In the genomic region with DNA sequence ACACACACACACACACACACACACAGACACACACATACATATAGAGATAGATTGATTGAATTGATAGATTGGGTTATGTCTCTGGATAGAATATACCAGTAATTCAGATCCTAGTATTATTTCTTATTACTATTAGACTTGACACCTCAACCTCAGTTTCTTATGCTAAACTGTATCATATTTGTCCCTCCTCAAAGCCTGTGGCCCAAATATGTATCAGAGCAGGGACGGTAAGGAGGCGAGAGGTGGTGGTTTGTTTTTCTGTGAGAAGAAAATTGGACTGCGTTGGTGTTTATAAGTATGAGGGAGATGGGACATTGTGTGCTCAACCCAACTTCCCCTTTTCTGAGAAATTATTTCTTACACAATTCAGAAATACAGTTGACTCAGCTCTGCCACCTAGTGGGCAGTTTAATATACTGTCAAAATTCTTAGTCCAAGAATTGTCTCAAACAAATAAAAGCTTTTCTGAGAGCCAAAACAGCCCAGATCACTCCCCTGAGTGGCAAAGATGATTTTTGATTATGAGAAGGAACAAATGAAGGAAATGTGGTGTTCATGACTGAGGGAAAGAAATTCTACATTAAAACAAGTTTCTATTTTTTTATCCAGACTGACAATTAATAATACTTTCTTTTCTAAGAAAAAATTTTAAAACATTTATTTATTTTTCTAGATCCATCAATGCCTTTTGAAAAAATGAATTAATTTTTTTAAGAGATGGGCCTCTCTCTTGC, we compare ENCODE assay signal across 8 cellular contexts. TPM values are rescaled to one million over a fixed set of nuclear protein-coding genes. Genes with fewer than 3 reads are reported as not detected.
DNase-seq lines count a peak whose midpoint lies in the region; ATAC-seq and TF ChIP-seq lines count a peak whose summit lies in the region.

No MANE protein-coding gene starts in this region.

- H3K9me3 Mint-ChIP-seq in T-helper 1 cell treated with Interleukin-12 subunit alpha and Interleukin-12 subunit beta and Interleukin-4 antibody, amounts not matched to agents 30 μg/mL and 1 μg/mL, for 36 hours = no peaks in the 10 kb centered on the region

- H3K36me3 Mint-ChIP-seq in T-helper 1 cell treated with Interleukin-12 subunit alpha and Interleukin-12 subunit beta and Interleukin-4 antibody, amounts not matched to agents 30 μg/mL and 1 μg/mL, for 36 hours (ENCODE audit: low read depth) = peaks cover 2% of the 10 kb centered on the region

- H3K27ac Mint-ChIP-seq in T-helper 1 cell treated with Interleukin-12 subunit alpha and Interleukin-12 subunit beta and Interleukin-4 antibody, amounts not matched to agents 30 μg/mL and 1 μg/mL, for 36 hours = peak overlapping the region; percentile 85

- TF ChIP-seq CTCF in BE2C (IDR thresholded peaks at IDR 0.05; ENCODE audit: low read depth, low read length) (peak; percentile 71), hepatocyte (IDR thresholded peaks at IDR 0.05; ENCODE audit: poor library complexity) (peak; percentile 75)

- H3K4me3 Mint-ChIP-seq in T-helper 1 cell treated with Interleukin-12 subunit alpha and Interleukin-12 subunit beta and Interleukin-4 antibody, amounts not matched to agents 30 μg/mL and 1 μg/mL, for 36 hours = peak overlapping the region; percentile 69

- no peaks in the 10 kb centered on the region for H4K20me1 ChIP-seq in hepatocyte (ENCODE audit: insufficient read depth, poor library complexity, severe bottlenecking)

- H3K27me3 Mint-ChIP-seq in T-helper 1 cell treated with Interleukin-12 subunit alpha and Interleukin-12 subunit beta and Interleukin-4 antibody, amounts not matched to agents 30 μg/mL and 1 μg/mL, for 36 hours (ENCODE audit: low read depth) = no peaks in the 10 kb centered on the region

- peak overlapping the region; percentile 71 for H3K9ac ChIP-seq in skeletal muscle satellite cell (ENCODE audit: low read depth, low read length)

- ATAC-seq in GM21526 (IDR thresholded peaks at IDR 0.05; ENCODE audit: low FRiP score, unreplicated experiment) (peak; percentile 56), GM19455 (IDR thresholded peaks at IDR 0.05; ENCODE audit: unreplicated experiment) (no peak)

- H3K9me3 ChIP-seq in BE2C (no peaks in the 10 kb centered on the region), hepatocyte (ENCODE audit: low read depth) (no peaks in the 10 kb centered on the region), skeletal muscle satellite cell (replicated peaks; ENCODE audit: low read length) (no peaks in the 10 kb centered on the region)

- peaks cover 4% of the 10 kb centered on the region for H3K4me1 ChIP-seq in BE2C
- H3K4me1 ChIP-seq in hepatocyte (ENCODE audit: insufficient read depth) = no peaks in the 10 kb centered on the region
- peaks cover 9% of the 10 kb centered on the region for H3K4me1 ChIP-seq in skeletal muscle satellite cell (ENCODE audit: control insufficient read depth, insufficient read depth, low read length)

- H3K27ac ChIP-seq in hepatocyte = no peak overlapping the region

- H3K36me3 ChIP-seq in BE2C = no peaks in the 10 kb centered on the region
- no peaks in the 10 kb centered on the region for H3K36me3 ChIP-seq in hepatocyte (replicated peaks; ENCODE audit: insufficient read depth, low read depth)
- H3K36me3 ChIP-seq in skeletal muscle satellite cell (ENCODE audit: insufficient read depth, low read length) = no peaks in the 10 kb centered on the region

- DNase-seq in BE2C (peak; percentile 68), NCI-H1694 (lab: John Stamatoyannopoulos, UW) (peak; percentile 88), astrocyte of the hippocampus (ENCODE audit: low read depth, low spot score) (peak; percentile 85), hepatocyte (ENCODE audit: low spot score) (peak; percentile 89)

- no peak overlapping the region for H2AFZ ChIP-seq in hepatocyte

- H3K4me1 Mint-ChIP-seq in T-helper 1 cell treated with Interleukin-12 subunit alpha and Interleukin-12 subunit beta and Interleukin-4 antibody, amounts not matched to agents 30 μg/mL and 1 μg/mL, for 36 hours (ENCODE audit: low read depth) = peaks cover 32% of the 10 kb centered on the region

- H3K4me3 ChIP-seq in BE2C (ENCODE audit: low read depth, low read length) = no peak overlapping the region
- no peak overlapping the region for H3K4me3 ChIP-seq in hepatocyte
- no peak overlapping the region for H3K4me3 ChIP-seq in skeletal muscle satellite cell (ENCODE audit: low read length)

- no peaks in the 10 kb centered on the region for H3K79me2 ChIP-seq in hepatocyte

- WGBS in hepatocyte (ENCODE audit: low lambda C conversion rate, missing lambda C conversion rate) = 0% methylated on average over 3 of the region's 3 CpGs

- H3K4me2 ChIP-seq in hepatocyte = peak overlapping the region; percentile 47
- H3K4me2 ChIP-seq in skeletal muscle satellite cell (ENCODE audit: low read length) = peak overlapping the region; percentile 75

- no peaks in the 10 kb centered on the region for H3K27me3 ChIP-seq in BE2C
- no peaks in the 10 kb centered on the region for H3K27me3 ChIP-seq in hepatocyte
- no peaks in the 10 kb centered on the region for H3K27me3 ChIP-seq in skeletal muscle satellite cell (ENCODE audit: control insufficient read depth, insufficient read depth, low read length)

- H3K9me2 ChIP-seq in hepatocyte (replicated peaks; ENCODE audit: insufficient read depth) = no peaks in the 10 kb centered on the region

RNA-seq across cellular contexts. Expression of a gene that starts 10.8 kb away (rescaled TPM):
- polyA plus RNA-seq in BE2C (2012; ENCODE audit: insufficient read depth, insufficient read length, low read depth) = 13.2 TPM
- total RNA-seq in hepatocyte = 160 TPM in 2 replicates
- 75.3 and 85.0 TPM in 2 replicates for polyA plus RNA-seq in hepatocyte
- total RNA-seq in skeletal muscle satellite cell (2012; rRNA removed) = 139 and 159 TPM in 2 replicates

RNA-seq across cellular contexts. Expression of a gene that starts 14.3 kb away (rescaled TPM):
- not detected for polyA plus RNA-seq in BE2C (2012; ENCODE audit: insufficient read depth, insufficient read length, low read depth)
- total RNA-seq in hepatocyte = 5.7 and 6.7 TPM in 2 replicates
- 1.00 and 3.0 TPM in 2 replicates for polyA plus RNA-seq in hepatocyte
- total RNA-seq in skeletal muscle satellite cell (2012; rRNA removed) = 2.2 TPM in 1 of 2 replicates, not detected in the other

RNA-seq across cellular contexts. Expression of a gene that starts 42.7 kb away (rescaled TPM):
- polyA plus RNA-seq in BE2C (2012; ENCODE audit: insufficient read depth, insufficient read length, low read depth) = 16.8 TPM
- 10.5 and 15.6 TPM in 2 replicates for total RNA-seq in hepatocyte
- 27.2 and 27.3 TPM in 2 replicates for polyA plus RNA-seq in hepatocyte
- 7.9 TPM in 2 replicates for total RNA-seq in skeletal muscle satellite cell (2012; rRNA removed)

RNA-seq across cellular contexts. Expression of a gene that starts 42.8 kb away (rescaled TPM):
- 7.9 TPM for polyA plus RNA-seq in BE2C (2012; ENCODE audit: insufficient read depth, insufficient read length, low read depth)
- 0.28 and 0.90 TPM in 2 replicates for total RNA-seq in hepatocyte
- polyA plus RNA-seq in hepatocyte = 0.76 and 0.83 TPM in 2 replicates
- 0.87 and 1.3 TPM in 2 replicates for total RNA-seq in skeletal muscle satellite cell (2012; rRNA removed)

RNA-seq across cellular contexts. Expression of a gene that starts 49.4 kb away (rescaled TPM):
- 7.6 TPM for polyA plus RNA-seq in BE2C (2012; ENCODE audit: insufficient read depth, insufficient read length, low read depth)
- total RNA-seq in hepatocyte = 14.0 and 17.9 TPM in 2 replicates
- 15.3 and 16.3 TPM in 2 replicates for polyA plus RNA-seq in hepatocyte
- 22.6 and 23.2 TPM in 2 replicates for total RNA-seq in skeletal muscle satellite cell (2012; rRNA removed)
